Comparison of ENCODE assay signal across 2 cellular contexts in the genomic region with DNA sequence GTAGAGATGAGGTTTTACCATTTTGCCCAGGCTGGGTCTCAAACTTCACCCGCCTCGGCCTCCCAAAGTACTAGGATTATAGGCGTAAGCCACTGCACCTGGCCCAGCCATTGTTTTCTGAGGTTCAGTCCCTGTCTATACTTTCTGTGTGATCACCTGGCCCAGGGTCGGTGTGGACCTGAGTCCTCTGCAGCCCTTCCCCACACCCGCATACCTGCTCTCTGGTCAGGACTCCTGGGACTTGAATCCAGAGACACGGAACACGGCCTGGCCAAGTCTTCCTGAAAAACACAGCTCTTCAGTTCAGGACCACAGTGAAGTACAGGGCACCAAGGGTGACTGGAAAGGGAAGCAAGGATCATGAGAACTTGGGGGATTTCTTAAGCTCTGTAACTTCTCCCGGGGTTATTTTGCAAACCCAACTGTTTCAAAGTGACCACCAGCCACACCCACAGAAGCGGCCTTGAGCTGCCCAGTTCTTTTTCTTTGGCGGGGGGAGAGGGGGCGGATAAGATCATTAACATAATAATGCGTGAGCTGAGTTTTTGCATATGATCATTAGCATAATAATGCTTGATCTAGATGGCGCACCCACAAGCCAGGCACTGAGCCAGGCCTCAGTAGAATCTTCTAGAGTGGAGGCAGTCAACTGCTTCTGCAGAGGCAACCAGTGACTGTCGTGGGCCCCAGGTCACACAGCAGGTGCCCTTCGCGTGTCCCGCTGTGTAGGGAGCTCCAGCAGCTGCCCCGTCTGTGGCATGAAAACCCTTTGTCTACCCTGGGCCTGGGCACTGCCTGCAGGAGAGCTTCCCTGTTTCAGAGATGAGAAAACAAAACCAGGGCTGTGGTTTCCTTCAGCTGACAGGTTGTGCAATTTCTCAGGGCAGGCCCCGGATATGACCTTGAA.
TF ChIP-seq lines count a peak whose summit lies in the region.

No MANE protein-coding gene starts in this region.

TF ChIP-seq in SK-N-SH treated with all-trans-retinoic acid at 6 μM for 48 hours, 23 proteins besides CTCF, POLR2A, EP300 and RAD21 (continued from another document):
- TF ChIP-seq TOX (CRISPR knock-in tag; IDR thresholded peaks at IDR 0.05; ENCODE audit: borderline replicate concordance), result no peak
- TF ChIP-seq, protein P1, sequence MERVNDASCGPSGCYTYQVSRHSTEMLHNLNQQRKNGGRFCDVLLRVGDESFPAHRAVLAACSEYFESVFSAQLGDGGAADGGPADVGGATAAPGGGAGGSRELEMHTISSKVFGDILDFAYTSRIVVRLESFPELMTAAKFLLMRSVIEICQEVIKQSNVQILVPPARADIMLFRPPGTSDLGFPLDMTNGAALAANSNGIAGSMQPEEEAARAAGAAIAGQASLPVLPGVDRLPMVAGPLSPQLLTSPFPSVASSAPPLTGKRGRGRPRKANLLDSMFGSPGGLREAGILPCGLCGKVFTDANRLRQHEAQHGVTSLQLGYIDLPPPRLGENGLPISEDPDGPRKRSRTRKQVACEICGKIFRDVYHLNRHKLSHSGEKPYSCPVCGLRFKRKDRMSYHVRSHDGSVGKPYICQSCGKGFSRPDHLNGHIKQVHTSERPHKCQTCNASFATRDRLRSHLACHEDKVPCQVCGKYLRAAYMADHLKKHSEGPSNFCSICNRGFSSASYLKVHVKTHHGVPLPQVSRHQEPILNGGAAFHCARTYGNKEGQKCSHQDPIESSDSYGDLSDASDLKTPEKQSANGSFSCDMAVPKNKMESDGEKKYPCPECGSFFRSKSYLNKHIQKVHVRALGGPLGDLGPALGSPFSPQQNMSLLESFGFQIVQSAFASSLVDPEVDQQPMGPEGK (CRISPR knock-in tag; IDR thresholded peaks at IDR 0.05; ENCODE audit: borderline replicate concordance), result no peak
- TF ChIP-seq RARB (CRISPR knock-in tag; IDR thresholded peaks at IDR 0.05), result no peak
- TF ChIP-seq POU6F1 (CRISPR knock-in tag; IDR thresholded peaks at IDR 0.05; ENCODE audit: borderline replicate concordance, low read depth), result no peak
- TF ChIP-seq ZNF8 (CRISPR knock-in tag; IDR thresholded peaks at IDR 0.05), result no peak
- TF ChIP-seq CSDC2 (CRISPR knock-in tag; IDR thresholded peaks at IDR 0.05), result no peak

TF ChIP-seq in HepG2, 621 proteins besides CTCF, POLR2A, EP300 and RAD21 (continued from another document):
- TF ChIP-seq, protein P2, sequence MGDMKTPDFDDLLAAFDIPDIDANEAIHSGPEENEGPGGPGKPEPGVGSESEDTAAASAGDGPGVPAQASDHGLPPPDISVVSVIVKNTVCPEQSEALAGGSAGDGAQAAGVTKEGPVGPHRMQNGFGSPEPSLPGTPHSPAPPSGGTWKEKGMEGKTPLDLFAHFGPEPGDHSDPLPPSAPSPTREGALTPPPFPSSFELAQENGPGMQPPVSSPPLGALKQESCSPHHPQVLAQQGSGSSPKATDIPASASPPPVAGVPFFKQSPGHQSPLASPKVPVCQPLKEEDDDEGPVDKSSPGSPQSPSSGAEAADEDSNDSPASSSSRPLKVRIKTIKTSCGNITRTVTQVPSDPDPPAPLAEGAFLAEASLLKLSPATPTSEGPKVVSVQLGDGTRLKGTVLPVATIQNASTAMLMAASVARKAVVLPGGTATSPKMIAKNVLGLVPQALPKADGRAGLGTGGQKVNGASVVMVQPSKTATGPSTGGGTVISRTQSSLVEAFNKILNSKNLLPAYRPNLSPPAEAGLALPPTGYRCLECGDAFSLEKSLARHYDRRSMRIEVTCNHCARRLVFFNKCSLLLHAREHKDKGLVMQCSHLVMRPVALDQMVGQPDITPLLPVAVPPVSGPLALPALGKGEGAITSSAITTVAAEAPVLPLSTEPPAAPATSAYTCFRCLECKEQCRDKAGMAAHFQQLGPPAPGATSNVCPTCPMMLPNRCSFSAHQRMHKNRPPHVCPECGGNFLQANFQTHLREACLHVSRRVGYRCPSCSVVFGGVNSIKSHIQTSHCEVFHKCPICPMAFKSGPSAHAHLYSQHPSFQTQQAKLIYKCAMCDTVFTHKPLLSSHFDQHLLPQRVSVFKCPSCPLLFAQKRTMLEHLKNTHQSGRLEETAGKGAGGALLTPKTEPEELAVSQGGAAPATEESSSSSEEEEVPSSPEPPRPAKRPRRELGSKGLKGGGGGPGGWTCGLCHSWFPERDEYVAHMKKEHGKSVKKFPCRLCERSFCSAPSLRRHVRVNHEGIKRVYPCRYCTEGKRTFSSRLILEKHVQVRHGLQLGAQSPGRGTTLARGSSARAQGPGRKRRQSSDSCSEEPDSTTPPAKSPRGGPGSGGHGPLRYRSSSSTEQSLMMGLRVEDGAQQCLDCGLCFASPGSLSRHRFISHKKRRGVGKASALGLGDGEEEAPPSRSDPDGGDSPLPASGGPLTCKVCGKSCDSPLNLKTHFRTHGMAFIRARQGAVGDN (CRISPR knock-in tag; IDR thresholded peaks at IDR 0.05), result peak; percentile 39
- TF ChIP-seq HNRNPH1 (optimal IDR thresholded peaks at IDR 0.05; ENCODE audit: low read depth, low read length) (no peak), KLF6 (CRISPR knock-in tag; IDR thresholded peaks at IDR 0.05) (no peak), ZNF547 (CRISPR knock-in tag; IDR thresholded peaks at IDR 0.05) (0 out of 2 replicates have a peak, but pooled peaks have one; percentile 22), SNAPC4 (CRISPR knock-in tag; IDR thresholded peaks at IDR 0.05) (peak; percentile 77; the same call in 1 of the 2 replicates), SOX13 (IDR thresholded peaks at IDR 0.05) (no peak), SOX13 (CRISPR knock-in tag; conservative IDR thresholded peaks at IDR 0.05 in 1 of 2, IDR thresholded peaks at IDR 0.05 in 1 of 2) (peak in 1 of 2 experiments; percentile 35; a peak in 2 of 4 replicates), MED1 (CRISPR knock-in tag; IDR thresholded peaks at IDR 0.05) (0 out of 2 replicates have a peak, but pooled peaks have one; percentile 19), MYC (CRISPR knock-in tag; IDR thresholded peaks at IDR 0.05; ENCODE audit: borderline replicate concordance) (no peak), NFKBIZ (CRISPR knock-in tag; IDR thresholded peaks at IDR 0.05) (no peak), TFAP4 (IDR thresholded peaks at IDR 0.05; ENCODE audit: borderline replicate concordance, low read depth) (peak; percentile 62; the same call in 1 of the 2 replicates), PRDM15 (CRISPR knock-in tag; IDR thresholded peaks at IDR 0.05) (no peak), PRDM4 (CRISPR knock-in tag; IDR thresholded peaks at IDR 0.05; ENCODE audit: borderline replicate concordance) (no peak), POLR2G (IDR thresholded peaks at IDR 0.05; ENCODE audit: low read depth, low read length) (no peak), SOX6 (IDR thresholded peaks at IDR 0.05) (no peak), SOX6 (CRISPR knock-in tag; IDR thresholded peaks at IDR 0.05) (peak; percentile 31; the same call in 1 of the 2 replicates), BCL6 (CRISPR knock-in tag; IDR thresholded peaks at IDR 0.05) (no peak)
